Comparison of ENCODE assay signal across 8 cellular contexts in the genomic region with DNA sequence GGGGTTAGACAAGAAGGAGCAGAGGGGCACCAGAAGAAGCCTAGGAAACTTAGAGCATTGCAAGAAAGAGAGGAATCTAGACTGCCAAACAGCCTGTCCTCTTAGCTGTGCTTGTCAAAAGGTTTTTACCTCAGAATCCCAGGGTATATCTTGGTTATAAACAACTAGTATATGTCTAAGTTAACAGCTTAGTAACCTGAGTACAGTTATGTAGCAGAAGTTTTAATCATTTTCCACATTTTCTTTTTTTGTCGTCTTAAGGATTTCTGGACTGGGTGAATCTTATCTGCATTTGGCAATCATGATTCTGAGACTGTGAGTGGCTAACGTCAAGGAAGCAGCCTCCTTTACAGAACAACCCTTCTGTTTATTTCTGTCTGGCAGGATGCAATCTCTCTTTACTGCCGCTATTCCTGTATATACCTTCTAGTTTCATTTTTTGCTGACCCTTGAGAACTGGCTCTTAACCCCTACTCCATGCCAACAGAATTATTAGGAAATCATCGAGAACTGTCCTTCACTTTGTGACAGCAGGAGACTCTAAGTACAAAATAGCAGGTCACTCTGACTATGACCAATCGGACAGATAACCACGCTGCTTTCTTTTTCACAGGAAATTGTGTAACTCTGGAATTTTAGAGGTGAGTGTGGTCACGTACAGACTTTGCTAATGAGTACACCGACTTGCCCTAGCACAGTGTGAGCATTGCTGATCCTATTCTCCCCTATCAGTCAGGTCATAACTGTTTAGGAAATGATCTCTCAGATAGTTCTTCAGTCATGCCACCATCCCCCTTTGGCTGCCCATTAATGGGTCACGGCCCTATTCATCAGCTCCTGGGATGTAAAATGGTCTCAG. TPM values are rescaled to one million over a fixed set of nuclear protein-coding genes. Genes with fewer than 3 reads are reported as not detected.
DNase-seq lines count a peak whose midpoint lies in the region; ATAC-seq and TF ChIP-seq lines count a peak whose summit lies in the region.

No MANE protein-coding gene starts in this region.

- H3K36me3 Mint-ChIP-seq in IgD-negative memory B cell, result peaks cover 2% of the 10 kb centered on the region
- peaks cover 2% of the 10 kb centered on the region for H3K36me3 Mint-ChIP-seq in activated CD8-positive, alpha-beta T cell treated with anti-CD3 and anti-CD28 coated beads for 36 hours (ENCODE audit: low read depth)

- H3K27ac Mint-ChIP-seq in IgD-negative memory B cell, result no peak overlapping the region
- peak overlapping the region; percentile 92 for H3K27ac Mint-ChIP-seq in activated CD8-positive, alpha-beta T cell treated with anti-CD3 and anti-CD28 coated beads for 36 hours

- CTCF ChIA-PET in activated CD8-positive, alpha-beta T cell treated with anti-CD3 and anti-CD28 coated beads for 36 hours (lab: Charles Lee), result interaction anchor here (0.6 to 1.8 kb wide), 2 partner anchors 47 to 104 kb away, joined by 3 to 5 read pairs; no protein-coding TSS in a partner anchor

- peak; percentile 96 for ATAC-seq in GM21619 (IDR thresholded peaks at IDR 0.05; ENCODE audit: unreplicated experiment)
- peak; percentile 91 for ATAC-seq in activated CD8-positive, alpha-beta T cell treated with anti-CD3 and anti-CD28 coated beads for 36 hours
- peak; percentile 87 to 95 (median 92) for ATAC-seq in psoas muscle

- H3K36me3 ChIP-seq in psoas muscle (ENCODE audit: insufficient read depth in 1 of 2, low read depth in 1 of 2), result no peaks in the 10 kb centered on the region

- H3K4me1 ChIP-seq in psoas muscle, result peaks cover 4% of the 10 kb centered on the region

- no peaks in the 10 kb centered on the region for H3K9me3 ChIP-seq in psoas muscle

- POLR2A ChIA-PET in activated CD8-positive, alpha-beta T cell treated with anti-CD3 and anti-CD28 coated beads for 36 hours (lab: Charles Lee), result no interaction called here

- DNase-seq in GM12864 (ENCODE audit: low read depth) (peak; percentile 60), fibroblast of villous mesenchyme (ENCODE audit: low read depth) (peak; percentile 92), psoas muscle (no peak), inferior parietal cortex (ENCODE audit: extremely low spot score) (no peak), mesenteric fat pad (ENCODE audit: low spot score) (no peak)
- DNase-seq in activated CD8-positive, alpha-beta T cell treated with anti-CD3 and anti-CD28 coated beads for 36 hours, result peak; percentile 47

- H3K4me3 ChIP-seq in GM12864 (ENCODE audit: low read depth, low read length) (peak overlapping the region; percentile 33), fibroblast of villous mesenchyme (ENCODE audit: low read depth, low read length) (peak overlapping the region; percentile 60), psoas muscle (peak overlapping the region; percentile 56)

- intact Hi-C loops in activated CD8-positive, alpha-beta T cell treated with anti-CD3 and anti-CD28 coated beads for 36 hours (cut with micrococcal nuclease), result loop anchor here (5.0 kb wide), 1 partner anchor 47 kb away; no protein-coding TSS in a partner anchor
- intact Hi-C loops in psoas muscle (cut with DNase I), result no loop called here

- H3K27ac ChIP-seq in psoas muscle, result peak overlapping the region; percentile 79

- H3K27me3 Mint-ChIP-seq in IgD-negative memory B cell, result no peaks in the 10 kb centered on the region
- H3K27me3 Mint-ChIP-seq in activated CD8-positive, alpha-beta T cell treated with anti-CD3 and anti-CD28 coated beads for 36 hours, result peaks cover 2% of the 10 kb centered on the region

- WGBS in psoas muscle, 3 donors, result 12 to 20% (median 15%) methylated on average over 9 of the region's 9 CpGs

- H3K27me3 ChIP-seq in psoas muscle (ENCODE audit: insufficient read depth in 3 of 3, low read length in 2 of 3), result no peaks in the 10 kb centered on the region

- no peaks in the 10 kb centered on the region for H3K9me3 Mint-ChIP-seq in IgD-negative memory B cell
- H3K9me3 Mint-ChIP-seq in activated CD8-positive, alpha-beta T cell treated with anti-CD3 and anti-CD28 coated beads for 36 hours, result peaks cover 2% of the 10 kb centered on the region

- H3K4me3 Mint-ChIP-seq in IgD-negative memory B cell, result peak overlapping the region; percentile 41 to 85 (median 74)
- H3K4me3 Mint-ChIP-seq in activated CD8-positive, alpha-beta T cell treated with anti-CD3 and anti-CD28 coated beads for 36 hours, result peak overlapping the region; percentile 80

- TF ChIP-seq CTCF in GM12864 (IDR thresholded peaks at IDR 0.05; ENCODE audit: low read depth, low read length, missing control alignments), result no peak
- TF ChIP-seq CTCF in activated CD8-positive, alpha-beta T cell treated with anti-CD3 and anti-CD28 coated beads for 36 hours (IDR thresholded peaks at IDR 0.05), result no peak
- TF ChIP-seq CTCF in fibroblast of villous mesenchyme (IDR thresholded peaks at IDR 0.05; ENCODE audit: insufficient read depth, low read depth, low read length), result no peak
- no peak for TF ChIP-seq CTCF in psoas muscle (IDR thresholded peaks at IDR 0.05)

- peaks cover 10 to 17% (median 11%) of the 10 kb centered on the region in 3 donors for H3K4me1 Mint-ChIP-seq in IgD-negative memory B cell
- peaks cover 25% of the 10 kb centered on the region for H3K4me1 Mint-ChIP-seq in activated CD8-positive, alpha-beta T cell treated with anti-CD3 and anti-CD28 coated beads for 36 hours (ENCODE audit: low read depth)

RNA-seq across cellular contexts. Expression of gene CP, which starts 3.3 kb away (rescaled TPM):
- polyA plus RNA-seq in IgD-negative memory B cell, result 0.24 TPM
- not detected for total RNA-seq in activated CD8-positive, alpha-beta T cell treated with anti-CD3 and anti-CD28 coated beads for 36 hours
- under 0.01 TPM in 1 of 2 replicates, not detected in the other for total RNA-seq in fibroblast of villous mesenchyme
- 1 to 10 TPM; 1.0 to 3.5 (median 1.8) TPM for total RNA-seq in psoas muscle
- polyA plus RNA-seq in psoas muscle, result 1 to 10 TPM in 2 of 3 donors, under 1 TPM in 1; 0.23 to 2.3 (median 2.2) TPM
- total RNA-seq in mesenteric fat pad, result 17.5 TPM

Comparison
In these comparisons a context has a peak if more than half of its experiments do, and no peak if none do; other contexts are left out.
1. DNase-seq: peak in GM12864 (single experiment), activated CD8-positive, alpha-beta T cell treated with anti-CD3 and anti-CD28 coated beads for 36 hours (single experiment) and fibroblast of villous mesenchyme (single experiment); none in psoas muscle (0 of 2), inferior parietal cortex (single experiment) and mesenteric fat pad (single experiment).
2. Peak in every context shown above with its lines, with median percentiles within 50 percentile points of each other: H3K4me3 ChIP-seq and ATAC-seq.